In the genomic region with DNA sequence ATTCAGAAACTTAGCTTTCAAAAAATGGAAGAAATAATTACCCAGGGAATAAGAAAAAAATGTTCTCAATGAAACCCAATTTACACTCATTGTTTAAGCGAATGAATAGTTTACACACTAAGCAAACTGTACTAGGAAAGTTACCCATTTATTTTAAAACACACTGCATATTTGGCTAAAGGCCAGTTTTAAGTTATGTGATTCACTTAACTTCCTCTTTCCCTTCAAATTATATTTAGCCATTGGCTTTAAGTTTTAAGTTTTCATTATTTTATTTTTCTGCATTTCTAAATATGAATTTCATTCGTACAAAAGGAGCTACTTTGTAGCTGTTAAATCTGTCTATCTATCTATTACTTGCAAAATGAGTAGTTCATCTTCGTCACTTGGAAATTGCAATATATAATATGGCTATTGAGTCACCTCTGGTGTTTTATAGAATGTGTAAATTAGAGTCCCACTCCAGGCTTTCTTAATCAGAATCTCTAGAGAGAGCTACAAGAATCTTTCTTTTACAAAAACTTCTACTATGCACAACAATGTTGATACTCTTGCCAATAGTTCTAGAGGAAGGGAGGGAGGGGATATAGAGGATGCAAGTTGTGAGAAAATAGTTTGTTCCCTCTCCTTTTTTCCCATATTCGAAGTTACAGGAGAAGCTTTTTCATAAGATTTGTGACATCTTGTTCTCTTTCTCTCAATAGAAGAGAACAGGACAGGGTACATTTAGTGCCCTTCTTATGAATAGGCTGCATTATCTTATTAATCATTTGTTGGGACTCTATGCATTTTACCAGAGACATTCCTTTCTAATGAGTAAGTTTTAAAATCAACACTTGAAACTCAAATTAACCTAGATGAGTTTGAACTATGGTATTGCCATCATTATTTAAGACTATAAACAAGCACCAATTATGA, we compare ENCODE assay signal across 16 cellular contexts. TPM values are rescaled to one million over a fixed set of nuclear protein-coding genes. Genes with fewer than 3 reads are reported as not detected.
DNase-seq lines count a peak whose midpoint lies in the region; ATAC-seq, FAIRE-seq and TF ChIP-seq lines count a peak whose summit lies in the region.
"Had no signal": no experiment of that assay in that cellular context is flagged by ENCODE, and none has a peak within 500 bp of the region (broad histone marks: within the 10 kb centered on the region; RNA-seq: fewer than 3 reads in every experiment).

No MANE protein-coding gene starts in this region.

- H2AFZ ChIP-seq in neural progenitor cell (replicated peaks): peak overlapping the region; percentile 19

- TF ChIP-seq POLR2A in ovary (IDR thresholded peaks at IDR 0.05): no peak

- H3F3A ChIP-seq in neural progenitor cell (ENCODE audit: low read depth): no peaks in the 10 kb centered on the region

- FAIRE-seq in RCC 7860 (lab: Jason Lieb, UNC) (peak; percentile 20), endometrium (lab: Jason Lieb, UNC) (peak; percentile 72)

- TF ChIP-seq CTCF in neural progenitor cell (IDR thresholded peaks at IDR 0.05): no peak
- TF ChIP-seq CTCF in ovary (IDR thresholded peaks at IDR 0.05): no peak

- no peaks in the 10 kb centered on the region for H3K9me3 Mint-ChIP-seq in neural progenitor cell
- H3K9me3 Mint-ChIP-seq: memory B cell; stimulated activated naive B cell treated with anti-CD40 and anti-IgM and Interleukin-4, amounts not matched to agents 10 μg/mL and 1 μg/mL and 100 μg/mL, for 72 hours; T-helper 2 cell treated with Interferon-gamma antibody and Interleukin-4, amounts not matched to agents 5 μg/mL and 100 μg/mL, for 36 hours had no signal

- H3K9me3 ChIP-seq in neural progenitor cell (ENCODE audit: low read depth) (no peaks in the 10 kb centered on the region), ovary (no peaks in the 10 kb centered on the region), T-helper 17 cell (ENCODE audit: control insufficient read depth, low read length, poor library complexity, severe bottlenecking) (no peaks in the 10 kb centered on the region)

- no peaks in the 10 kb centered on the region for H4K20me1 ChIP-seq in neural progenitor cell (ENCODE audit: low read depth)

- H3K27me3 Mint-ChIP-seq in neural progenitor cell (ENCODE audit: insufficient read depth, low read depth) (no peaks in the 10 kb centered on the region), T-helper 17 cell (no peaks in the 10 kb centered on the region)
- H3K27me3 Mint-ChIP-seq: activated naive CD8-positive, alpha-beta T cell; memory B cell; stimulated activated naive B cell treated with anti-CD40 and anti-IgM and Interleukin-4, amounts not matched to agents 10 μg/mL and 1 μg/mL and 100 μg/mL, for 72 hours had no signal

- H3K36me3 Mint-ChIP-seq in neural progenitor cell (no peaks in the 10 kb centered on the region), T-helper 17 cell (ENCODE audit: low read depth) (no peaks in the 10 kb centered on the region)
- H3K36me3 Mint-ChIP-seq: memory B cell; stimulated activated naive B cell treated with anti-CD40 and anti-IgM and Interleukin-4, amounts not matched to agents 10 μg/mL and 1 μg/mL and 100 μg/mL, for 72 hours had no signal

- no peaks in the 10 kb centered on the region for H3K4me1 ChIP-seq in neural progenitor cell
- no peaks in the 10 kb centered on the region for H3K4me1 ChIP-seq in ovary (ENCODE audit: insufficient read depth)

- no peak overlapping the region for H3K4me3 Mint-ChIP-seq in neural progenitor cell
- H3K4me3 Mint-ChIP-seq in T-helper 17 cell: no peak overlapping the region
- H3K4me3 Mint-ChIP-seq: activated naive CD8-positive, alpha-beta T cell; memory B cell; stimulated activated naive B cell treated with anti-CD40 and anti-IgM and Interleukin-4, amounts not matched to agents 10 μg/mL and 1 μg/mL and 100 μg/mL, for 72 hours; T-helper 2 cell treated with Interferon-gamma antibody and Interleukin-4, amounts not matched to agents 5 μg/mL and 100 μg/mL, for 36 hours had no signal

- H3K4me2 ChIP-seq in neural progenitor cell: no peak overlapping the region

- TF ChIP-seq EP300 in ovary (IDR thresholded peaks at IDR 0.05): no peak

- 45 to 53% (median 52%) methylated on average over 4 of the region's 4 CpGs for WGBS in ovary, 3 donors

- H3K36me3 ChIP-seq in neural progenitor cell (no peaks in the 10 kb centered on the region), ovary (no peaks in the 10 kb centered on the region)

- H3K27me3 ChIP-seq in neural progenitor cell (no peaks in the 10 kb centered on the region), ovary (peaks cover 2% of the 10 kb centered on the region)

- DNase-seq in HT-29 (ENCODE audit: low spot score) (peak; percentile 59), RCC 7860 (ENCODE audit: low spot score) (no peak), neural progenitor cell (ENCODE audit: low spot score) (no peak), ovary (no peak), COLO668 (lab: John Stamatoyannopoulos, UW; ENCODE audit: unreplicated experiment) (no peak), T-helper 17 cell (no peak)
- DNase-seq: C1 segment of cervical spinal cord; NCI-H2107; posterior cingulate gyrus; stimulated activated CD4-positive, alpha-beta T cell treated with anti-CD3 and anti-CD28 coated beads, Interleukin-2, amount 100 ng/mL, for 24 hours; stimulated activated naive B cell treated with anti-CD40 and anti-IgM and Interleukin-4, amounts not matched to agents 10 μg/mL and 1 μg/mL and 100 μg/mL, for 72 hours had no signal

- no peak overlapping the region for H3K9ac ChIP-seq in neural progenitor cell

- no peak overlapping the region for H3K4me3 ChIP-seq in neural progenitor cell
- H3K4me3 ChIP-seq in ovary: no peak overlapping the region

- intact Hi-C loops in ovary (cut with DNase I): no loop called here

- no peaks in the 10 kb centered on the region for H3K79me2 ChIP-seq in neural progenitor cell (ENCODE audit: low read depth)

- no peak overlapping the region for H3K27ac ChIP-seq in neural progenitor cell
- H3K27ac ChIP-seq in ovary: no peak overlapping the region

- ATAC-seq in HG02840 (IDR thresholded peaks at IDR 0.05; ENCODE audit: low FRiP score, unreplicated experiment): no peak
- ATAC-seq in T-helper 17 cell: no peak
- ATAC-seq: stimulated activated naive B cell treated with anti-CD40 and anti-IgM and Interleukin-4, amounts not matched to agents 10 μg/mL and 1 μg/mL and 100 μg/mL, for 72 hours had no signal

- H3K4me1 Mint-ChIP-seq in neural progenitor cell (no peaks in the 10 kb centered on the region), T-helper 17 cell (no peaks in the 10 kb centered on the region)
- H3K4me1 Mint-ChIP-seq: memory B cell; stimulated activated naive B cell treated with anti-CD40 and anti-IgM and Interleukin-4, amounts not matched to agents 10 μg/mL and 1 μg/mL and 100 μg/mL, for 72 hours had no signal

- H3K27ac Mint-ChIP-seq in neural progenitor cell (no peak overlapping the region), T-helper 17 cell (no peak overlapping the region)
- H3K27ac Mint-ChIP-seq: activated naive CD8-positive, alpha-beta T cell; memory B cell; stimulated activated naive B cell treated with anti-CD40 and anti-IgM and Interleukin-4, amounts not matched to agents 10 μg/mL and 1 μg/mL and 100 μg/mL, for 72 hours; T-helper 2 cell treated with Interferon-gamma antibody and Interleukin-4, amounts not matched to agents 5 μg/mL and 100 μg/mL, for 36 hours had no signal

RNA-seq across cellular contexts. Expression of a gene that starts 41.8 kb away (rescaled TPM):
- total RNA-seq in HT-29 (2014; rRNA removed; shearing (Covaris generic)): not detected in 2 replicates
- total RNA-seq in neural progenitor cell (ENCODE audit: low replicate concordance) (not detected in 2 replicates), ovary (1 to 10 TPM in 2 of 7 donors, under 1 TPM in 5; 0.23 to 6.4 (median 0.72) TPM), T-helper 17 cell (1 to 10 TPM; 4.3 to 6.3 TPM)
- polyA plus RNA-seq in ovary: under 1 TPM; 0.82 to 0.90 TPM
